Comparison of ENCODE assay signal across 28 cellular contexts in genomic region chr13:49044849-49045248, GRCh38.
"Had no signal": no experiment of that assay in that cellular context is flagged by ENCODE, and none has a peak within 500 bp of the region (broad histone marks: within the 10 kb centered on the region; RNA-seq: fewer than 3 reads in every experiment).

No MANE protein-coding gene starts in this region.

- H3K27me3 Mint-ChIP-seq: activated B cell treated with CpG ODN at 0.5 μM for 24 hours; activated CD8-positive, alpha-beta T cell treated with anti-CD3 and anti-CD28 coated beads for 36 hours; activated naive CD8-positive, alpha-beta T cell; brain; stimulated activated naive B cell treated with anti-CD40 and anti-IgM and Interleukin-4, amounts not matched to agents 10 μg/mL and 1 μg/mL and 100 μg/mL, for 72 hours; T-cell had no signal

- H3K36me3 Mint-ChIP-seq: natural killer cell had no signal

- H3K4me3 ChIP-seq: ascending aorta, cardiac muscle cell, colonic mucosa, gastrocnemius medialis, left ventricle myocardium inferior, lung, neural progenitor cell, right atrium auricular region, tibial nerve had no signal

- H3K9me3 Mint-ChIP-seq: natural killer cell, T-cell had no signal

- H3K36me3 ChIP-seq: ascending aorta, cardiac muscle cell, colonic mucosa, gastrocnemius medialis, neural progenitor cell had no signal

- H3K27me3 ChIP-seq: ascending aorta, cardiac muscle cell, colonic mucosa, gastrocnemius medialis, neural progenitor cell, right atrium auricular region, tibial nerve had no signal

- H3K27ac ChIP-seq: ascending aorta, cardiac muscle cell, colonic mucosa, gastrocnemius medialis, left ventricle myocardium inferior, neural progenitor cell, right atrium auricular region, tibial nerve had no signal

- H3K4me3 Mint-ChIP-seq: activated B cell treated with CpG ODN at 0.5 μM for 24 hours; activated CD8-positive, alpha-beta T cell treated with anti-CD3 and anti-CD28 coated beads for 36 hours; activated naive CD8-positive, alpha-beta T cell; activated T-helper 1 cell treated with anti-CD3 and anti-CD28 coated beads, Interleukin-12 subunit alpha, Interleukin-12 subunit beta, Interleukin-2, Interleukin-4 antibody, amounts not matched to agents 30 ng/mL and 10 ng/mL and 1 ng/mL, durations not matched to agents 14 hours and 24 hours and 36 hours; brain; natural killer cell; neural progenitor cell; stimulated activated naive B cell treated with anti-CD40 and anti-IgM and Interleukin-4, amounts not matched to agents 10 μg/mL and 1 μg/mL and 100 μg/mL, for 72 hours; T-cell; T-helper 2 cell treated with Interferon-gamma antibody and Interleukin-4, amounts not matched to agents 5 μg/mL and 100 μg/mL, for 36 hours had no signal

- H3K4me1 ChIP-seq: ascending aorta, colonic mucosa, gastrocnemius medialis, left ventricle myocardium inferior, neural progenitor cell, right atrium auricular region, tibial nerve had no signal

- ATAC-seq: activated CD8-positive, alpha-beta T cell treated with anti-CD3 and anti-CD28 coated beads for 36 hours; gastrocnemius medialis; natural killer cell; stimulated activated naive B cell treated with anti-CD40 and anti-IgM and Interleukin-4, amounts not matched to agents 10 μg/mL and 1 μg/mL and 100 μg/mL, for 72 hours; T-cell had no signal

- H2AFZ ChIP-seq: neural progenitor cell had no signal

- H3K27ac Mint-ChIP-seq: activated B cell treated with CpG ODN at 0.5 μM for 24 hours; activated CD8-positive, alpha-beta T cell treated with anti-CD3 and anti-CD28 coated beads for 36 hours; activated naive CD8-positive, alpha-beta T cell; activated T-helper 1 cell treated with anti-CD3 and anti-CD28 coated beads, Interleukin-12 subunit alpha, Interleukin-12 subunit beta, Interleukin-2, Interleukin-4 antibody, amounts not matched to agents 30 ng/mL and 10 ng/mL and 1 ng/mL, durations not matched to agents 14 hours and 24 hours and 36 hours; brain; natural killer cell; neural progenitor cell; stimulated activated naive B cell treated with anti-CD40 and anti-IgM and Interleukin-4, amounts not matched to agents 10 μg/mL and 1 μg/mL and 100 μg/mL, for 72 hours; T-helper 2 cell treated with Interferon-gamma antibody and Interleukin-4, amounts not matched to agents 5 μg/mL and 100 μg/mL, for 36 hours had no signal

- H3K9ac ChIP-seq: neural progenitor cell had no signal

- H3K4me1 Mint-ChIP-seq: activated B cell treated with CpG ODN at 0.5 μM for 24 hours, brain, neural progenitor cell had no signal

- H3K4me2 ChIP-seq: neural progenitor cell had no signal

- DNase-seq: activated B cell treated with CpG ODN at 0.5 μM for 24 hours; activated CD4-positive, alpha-beta T cell treated with anti-CD3 and anti-CD28 coated beads for 4 hours; activated CD8-positive, alpha-beta T cell treated with anti-CD3 and anti-CD28 coated beads for 36 hours; activated gamma-delta T cell; activated T-cell treated with anti-CD3 and anti-CD28 coated beads for 4 hours; cerebellar nuclear complex; colonic mucosa; effector memory CD4-positive, alpha-beta T cell; gastrocnemius medialis; glutamatergic neuron; left ventricle myocardium inferior; mesendoderm; natural killer cell; occipital lobe; stimulated activated CD4-positive, alpha-beta T cell treated with anti-CD3 and anti-CD28 coated beads, Interleukin-15, amount 100 ng/mL, for 24 hours; stimulated activated CD4-positive, alpha-beta T cell treated with anti-CD3 and anti-CD28 coated beads, Interleukin-2, amount 100 ng/mL, for 24 hours; stimulated activated naive B cell treated with anti-CD40 and anti-IgM and Interleukin-4, amounts not matched to agents 10 μg/mL and 1 μg/mL and 100 μg/mL, for 72 hours; T-cell had no signal

- H3K9me3 ChIP-seq: ascending aorta, colonic mucosa, gastrocnemius medialis, right atrium auricular region, tibial nerve had no signal
